Comparison of ENCODE assay signal across 1 cellular context in genomic region chr14:35122696-35123387, GRCh38.
TF ChIP-seq lines count a peak whose summit lies in the region.

No MANE protein-coding gene starts in this region.

TF ChIP-seq in GM23338, 12 proteins besides CTCF, POLR2A, EP300 and RAD21 (continued from another document):
- TF ChIP-seq ZNF462 (CRISPR knock-in tag; IDR thresholded peaks at IDR 0.05), result no peak
- no peak for TF ChIP-seq STAT1 (IDR thresholded peaks at IDR 0.05; ENCODE audit: unreplicated experiment)
- TF ChIP-seq EZH2 (IDR thresholded peaks at IDR 0.05; ENCODE audit: low read depth, unreplicated experiment), result no peak
- TF ChIP-seq ZNF114 (CRISPR knock-in tag; IDR thresholded peaks at IDR 0.05), result no peak
- no peak for TF ChIP-seq NANOG (IDR thresholded peaks at IDR 0.05; ENCODE audit: borderline replicate concordance)
- no peak; the same call in 1 of the 2 replicates for TF ChIP-seq ETS1 (IDR thresholded peaks at IDR 0.05)
- no peak for TF ChIP-seq JUNB (IDR thresholded peaks at IDR 0.05; ENCODE audit: unreplicated experiment)
